30 cellular contexts compared by ENCODE assay signal in the genomic region with DNA sequence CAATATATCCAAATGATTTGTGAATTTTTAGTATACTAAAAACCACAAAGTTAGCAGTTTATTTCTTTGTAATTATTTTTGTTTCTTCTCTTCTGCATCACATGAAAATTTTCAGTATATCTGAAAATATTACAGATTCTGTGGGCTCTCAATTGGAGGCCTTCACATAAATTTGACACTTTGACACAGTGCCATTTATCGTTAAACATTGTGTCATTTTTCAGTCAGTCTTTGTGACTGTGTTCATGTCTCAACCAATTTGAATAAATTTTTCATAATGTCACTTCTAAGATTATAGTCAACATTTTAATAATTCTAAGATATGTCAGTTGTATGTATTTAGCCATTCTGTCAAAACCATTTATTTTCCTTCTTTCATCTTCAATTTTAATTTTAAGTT.
"Had no signal": no experiment of that assay in that cellular context is flagged by ENCODE, and none has a peak within 500 bp of the region (broad histone marks: within the 10 kb centered on the region; RNA-seq: fewer than 3 reads in every experiment).

No MANE protein-coding gene starts in this region.

- H3K36me3 ChIP-seq: adrenal gland, ascending aorta, brain microvascular endothelial cell, breast epithelium, cardiac muscle cell had no signal

- DNase-seq: activated effector memory CD4-positive, alpha-beta T cell treated with anti-CD3 and anti-CD28 coated beads, Interleukin-2, amount 50 U/mL, for 16 hours; activated effector memory CD4-positive, alpha-beta T cell treated with Interleukin-2 at 50 U/mL for 16 hours; activated gamma-delta T cell; activated gamma-delta T cell treated with Interleukin-2 at 50 U/mL for 16 hours; activated naive CD4-positive, alpha-beta T cell; activated naive CD4-positive, alpha-beta T cell treated with anti-CD3 and anti-CD28 coated beads for 36 hours; activated naive CD4-positive, alpha-beta T cell treated with anti-CD3 and anti-CD28 coated beads, Interleukin-2, amount 10 ng/mL, durations not matched to agents 7 days and 5 days; activated naive CD4-positive, alpha-beta T cell treated with anti-CD3 and anti-CD28 coated beads, Interleukin-2, amount 50 U/mL, for 16 hours; activated naive CD4-positive, alpha-beta T cell treated with Interleukin-2 at 50 U/mL for 16 hours; activated naive CD8-positive, alpha-beta T cell treated with anti-CD3 and anti-CD28 coated beads for 36 hours; activated naive CD8-positive, alpha-beta T cell treated with anti-CD3 and anti-CD28 coated beads, Interleukin-2, amount 10 ng/mL, durations not matched to agents 7 days and 5 days; activated naive CD8-positive, alpha-beta T cell treated with anti-CD3 and anti-CD28 coated beads, Interleukin-2, amount 50 U/mL, for 24 hours; activated T-cell treated with anti-CD3 and anti-CD28 coated beads, Interleukin-2, amount 50 U/mL, for 1 hour; activated T-cell treated with anti-CD3 and anti-CD28 coated beads, Interleukin-2, amount 50 U/mL, for 24 hours; activated T-cell treated with anti-CD3 and anti-CD28 coated beads, Interleukin-2, amount 50 U/mL, for 4 hours; activated T-cell treated with anti-CD3 and anti-CD28 coated beads, Interleukin-2, amount 50 U/mL, for 48 hours; activated T-cell treated with anti-CD3 and anti-CD28 coated beads, Interleukin-2, amount 50 U/mL, for 72 hours; adrenal gland; amniotic stem cell; amygdala; anterior cingulate cortex; aorta; body of pancreas; brain microvascular endothelial cell; caudate nucleus; central memory CD4-positive, alpha-beta T cell; cerebellar nuclear complex had no signal

- H3K27ac ChIP-seq: adrenal gland, ascending aorta, body of pancreas, brain microvascular endothelial cell, breast epithelium, cardiac muscle cell had no signal

- H3K4me3 ChIP-seq: adrenal gland, ascending aorta, body of pancreas, breast epithelium, cardiac muscle cell had no signal

- H3K27me3 ChIP-seq: adrenal gland, ascending aorta, body of pancreas, brain microvascular endothelial cell, breast epithelium, cardiac muscle cell had no signal

- H3K9me3 ChIP-seq: adrenal gland, ascending aorta, body of pancreas, breast epithelium had no signal
